8 cellular contexts compared by ENCODE assay signal in the genomic region with DNA sequence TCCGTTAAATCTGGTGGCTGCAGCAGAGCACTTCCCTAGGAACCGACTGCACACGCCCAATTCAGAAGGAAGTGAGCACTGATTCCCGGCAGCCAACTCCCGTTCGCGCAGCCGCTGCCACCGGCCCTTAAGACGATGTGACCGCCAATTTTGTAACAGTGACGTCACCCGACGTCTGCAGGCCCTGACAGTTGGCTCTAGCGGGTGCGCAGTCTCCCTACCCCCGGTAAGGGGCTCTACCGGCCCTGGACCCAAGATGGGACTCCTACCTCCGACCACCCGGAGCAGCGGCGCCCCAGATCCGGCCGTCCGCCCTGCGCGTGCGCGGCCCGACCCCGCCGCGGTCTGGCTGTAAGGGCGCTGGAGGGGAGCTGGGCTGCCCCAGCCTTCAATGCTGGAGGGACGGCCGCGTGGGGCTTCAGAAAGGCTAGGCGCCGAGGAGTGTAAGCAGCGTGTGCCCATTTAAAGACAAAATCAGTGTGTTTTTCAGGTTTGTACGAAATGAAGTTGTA. TPM values are rescaled to one million over a fixed set of nuclear protein-coding genes. Genes with fewer than 3 reads are reported as not detected.
DNase-seq lines count a peak whose midpoint lies in the region; ATAC-seq and TF ChIP-seq lines count a peak whose summit lies in the region.

No MANE protein-coding gene starts in this region.

- no peaks in the 10 kb centered on the region for H3K9me3 ChIP-seq in lung (ENCODE audit: control insufficient read depth in 2 of 2, insufficient read depth in 1 of 2, low read length in 1 of 2)

- TF ChIP-seq CTCF in lung (IDR thresholded peaks at IDR 0.05; ENCODE audit: control extremely low read depth, extremely low read depth), result no peak

- H3K4me1 ChIP-seq in lung (ENCODE audit: control insufficient read depth in 2 of 2, insufficient read depth in 2 of 2, low read length in 2 of 2), result peaks cover 2 to 4% of the 10 kb centered on the region in 2 donors

- H3K4me3 ChIP-seq in lung, result peak overlapping the region; percentile 60

- H3K27me3 ChIP-seq in lung (ENCODE audit: control insufficient read depth, insufficient read depth), result no peaks in the 10 kb centered on the region

- 0% methylated on average over 41 of the region's 41 CpGs for WGBS in lung, 2 donors

- peaks cover 7 to 13% of the 10 kb centered on the region in 2 donors for H3K36me3 ChIP-seq in lung (ENCODE audit: control insufficient read depth in 2 of 2, insufficient read depth in 2 of 2, low read length in 2 of 2)

- peak; percentile 97 for DNase-seq in AG20443 (ENCODE audit: low spot score)
- DNase-seq in NCI-H526 (lab: John Stamatoyannopoulos, UW), result peak; percentile 86 to 88
- DNase-seq in activated CD8-positive, alpha-beta memory T cell treated with anti-CD3 and anti-CD28 coated beads for 4 hours (ENCODE audit: low read depth in 2 of 2), result peak; percentile 13 to 14
- peak; percentile 38 for DNase-seq in effector CD8-positive, alpha-beta T cell (lab: John Stamatoyannopoulos, UW)
- peak; percentile 87 for DNase-seq in lung (ENCODE audit: low spot score)
- peak; percentile 23 to 62 (median 37) for DNase-seq in stimulated activated CD4-positive, alpha-beta T cell treated with anti-CD3 and anti-CD28 coated beads, TNF-alpha, amount 100 ng/mL, for 24 hours (ENCODE audit: low read depth in 3 of 3)

- H3K27ac ChIP-seq in lung (ENCODE audit: low read depth in 1 of 2, low read length in 1 of 2), result peak overlapping the region; percentile 84 to 96

- ATAC-seq in GM19035 (IDR thresholded peaks at IDR 0.05; ENCODE audit: unreplicated experiment) (peak; percentile 81), HG03354 (IDR thresholded peaks at IDR 0.05; ENCODE audit: poor library complexity, severe bottlenecking, unreplicated experiment) (peak; percentile 85), lung (ENCODE audit: insufficient read depth, low FRiP score) (peak; percentile 89)

RNA-seq across cellular contexts. Expression of gene DNAJA1, which starts 19.1 kb away (rescaled TPM):
- 100 to 1,000 TPM in 1 of 2 donors, 10 to 100 TPM in 1; 92.5 to 117 TPM for total RNA-seq in lung
- polyA plus RNA-seq in lung, result 100 to 1,000 TPM in 1 of 2 donors, 10 to 100 TPM in 1; 51.9 to 127 TPM

RNA-seq across cellular contexts. Expression of gene SMU1, which starts 32.3 kb away (rescaled TPM):
- 10 to 100 TPM; 17.2 to 27.4 TPM for total RNA-seq in lung
- polyA plus RNA-seq in lung, result 10 to 100 TPM in 1 of 2 donors, 1 to 10 TPM in 1; 7.3 to 12.5 TPM

RNA-seq across cellular contexts. Expression of gene APTX, which starts 42.8 kb away (rescaled TPM):
- total RNA-seq in lung, result 10 to 100 TPM; 26.3 to 26.8 TPM
- polyA plus RNA-seq in lung, result 10 to 100 TPM; 25.2 to 29.1 TPM

Comparison
In these comparisons a context has a peak if more than half of its experiments do, and no peak if none do; other contexts are left out.
1. Peak in every context shown above with its lines: DNase-seq, ATAC-seq, H3K4me3 ChIP-seq and H3K27ac ChIP-seq.
2. DNase-seq: peak in every context shown above with its lines; median percentile 97 in AG20443; 87 in NCI-H526; 87 in lung; 38 in effector CD8-positive, alpha-beta T cell; 37 in stimulated activated CD4-positive, alpha-beta T cell treated with anti-CD3 and anti-CD28 coated beads, TNF-alpha, amount 100 ng/mL, for 24 hours; 14 in activated CD8-positive, alpha-beta memory T cell treated with anti-CD3 and anti-CD28 coated beads for 4 hours.